Comparison of ENCODE assay signal across 26 cellular contexts in the genomic region with DNA sequence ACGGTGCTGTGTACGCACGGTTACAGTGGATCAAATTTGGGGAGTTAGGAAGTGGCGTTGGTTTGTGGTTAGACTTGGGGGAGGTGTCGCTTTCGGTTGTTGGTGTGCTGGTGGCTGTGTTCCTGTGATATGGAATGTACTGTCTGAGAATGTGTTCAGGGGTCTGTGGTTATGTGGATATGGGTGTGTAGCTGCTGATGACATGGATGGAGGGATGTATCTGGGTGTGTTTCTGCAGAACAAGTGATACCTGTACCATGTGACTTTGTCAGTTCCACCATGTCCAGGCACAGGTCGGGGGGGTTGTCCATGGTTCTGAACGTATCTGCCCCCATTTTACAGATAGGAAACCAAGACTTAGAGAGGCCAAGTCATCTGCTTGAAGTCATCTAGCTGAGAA. TPM values are rescaled to one million over a fixed set of nuclear protein-coding genes. Genes with fewer than 3 reads are reported as not detected.
DNase-seq lines count a peak whose midpoint lies in the region; ATAC-seq, FAIRE-seq and TF ChIP-seq lines count a peak whose summit lies in the region.
"Had no signal": no experiment of that assay in that cellular context is flagged by ENCODE, and none has a peak within 500 bp of the region (broad histone marks: within the 10 kb centered on the region; RNA-seq: fewer than 3 reads in every experiment).

No MANE protein-coding gene starts in this region.

- H3K4ac ChIP-seq in H1 (replicated peaks; ENCODE audit: insufficient read length, low read depth, low read length) = no peak overlapping the region

- no peak overlapping the region for H3K27ac Mint-ChIP-seq in activated naive CD8-positive, alpha-beta T cell treated with anti-CD3 and anti-CD28 coated beads, Interleukin-2, amount 10 ng/mL, durations not matched to agents 7 days and 5 days
- H3K27ac Mint-ChIP-seq in activated naive CD8-positive, alpha-beta T cell treated with anti-CD3 and anti-CD28 coated beads, Interleukin-2, amount 50 U/mL, for 24 hours = no peak overlapping the region
- H3K27ac Mint-ChIP-seq in activated T-helper 2 cell treated with anti-CD3 and anti-CD28 coated beads, Interferon-gamma antibody, Interleukin-2, Interleukin-4, amounts not matched to agents 10 μg/mL and 5 μg/mL and 100 μg/mL, durations not matched to agents 14 hours and 24 hours and 36 hours = no peak overlapping the region
- H3K27ac Mint-ChIP-seq: activated CD4-positive, alpha-beta memory T cell treated with anti-CD3 and anti-CD28 coated beads, Interleukin-2, amount 10 ng/mL, durations not matched to agents 7 days and 5 days; dendritic cell treated with granulocyte-macrophage colony-stimulating factor and Interleukin-4, amounts not matched to agents 40 ng/mL and 50 ng/mL, for 4 days; natural killer cell; stimulated activated memory B cell treated with anti-CD40 and anti-IgM and Interleukin-4, amounts not matched to agents 10 μg/mL and 1 μg/mL and 100 μg/mL, for 72 hours had no signal

- no peak overlapping the region for H2BK12ac ChIP-seq in H1 (ENCODE audit: low read depth, low read length)

- no peak for TF ChIP-seq EP300 in H1 (IDR thresholded peaks at IDR 0.05; ENCODE audit: borderline replicate concordance in 1 of 2, low read depth in 2 of 2, low read length in 2 of 2)

- no peak overlapping the region for H3K18ac ChIP-seq in H1 (ENCODE audit: extremely low read depth, low read length)

- CTCF ChIA-PET in H1 (lab: Charles Lee; ENCODE audit: partially characterized antibody) = interaction anchor here (1.3 to 17.3 kb wide), 6 partner anchors 9 to 165 kb away, joined by 3 to 207 read pairs (median 6); no protein-coding TSS in a partner anchor

- no peak for ATAC-seq in activated naive CD8-positive, alpha-beta T cell treated with anti-CD3 and anti-CD28 coated beads, Interleukin-2, amount 10 ng/mL, durations not matched to agents 7 days and 5 days (ENCODE audit: low read depth)
- no peak for ATAC-seq in activated naive CD8-positive, alpha-beta T cell treated with anti-CD3 and anti-CD28 coated beads, Interleukin-2, amount 50 U/mL, for 24 hours
- ATAC-seq: left colon; natural killer cell; stimulated activated memory B cell treated with anti-CD40 and anti-IgM and Interleukin-4, amounts not matched to agents 10 μg/mL and 1 μg/mL and 100 μg/mL, for 72 hours had no signal

- H4K20me1 ChIP-seq in H1 (replicated peaks in 1 of 2; ENCODE audit: control insufficient read depth in 1 of 2, insufficient read depth in 2 of 2, low read length in 2 of 2) = peaks cover 2 to 14% of the 10 kb centered on the region in 2 experiments

- H3K9me3 Mint-ChIP-seq in activated naive CD8-positive, alpha-beta T cell treated with anti-CD3 and anti-CD28 coated beads, Interleukin-2, amount 10 ng/mL, durations not matched to agents 7 days and 5 days = no peaks in the 10 kb centered on the region
- H3K9me3 Mint-ChIP-seq in activated naive CD8-positive, alpha-beta T cell treated with anti-CD3 and anti-CD28 coated beads, Interleukin-2, amount 50 U/mL, for 24 hours = no peaks in the 10 kb centered on the region
- no peaks in the 10 kb centered on the region for H3K9me3 Mint-ChIP-seq in activated T-helper 2 cell treated with anti-CD3 and anti-CD28 coated beads, Interferon-gamma antibody, Interleukin-2, Interleukin-4, amounts not matched to agents 10 μg/mL and 5 μg/mL and 100 μg/mL, durations not matched to agents 14 hours and 24 hours and 36 hours
- H3K9me3 Mint-ChIP-seq: activated CD4-positive, alpha-beta memory T cell treated with anti-CD3 and anti-CD28 coated beads, Interleukin-2, amount 10 ng/mL, durations not matched to agents 7 days and 5 days; CD4-positive, CD25-positive, alpha-beta regulatory T cell; dendritic cell treated with granulocyte-macrophage colony-stimulating factor and Interleukin-4, amounts not matched to agents 40 ng/mL and 50 ng/mL, for 4 days; natural killer cell; stimulated activated memory B cell treated with anti-CD40 and anti-IgM and Interleukin-4, amounts not matched to agents 10 μg/mL and 1 μg/mL and 100 μg/mL, for 72 hours had no signal

- no peaks in the 10 kb centered on the region for H3K23me2 ChIP-seq in H1 (ENCODE audit: low read depth, low read length)

- no peaks in the 10 kb centered on the region for H3K36me3 ChIP-seq in H1 (ENCODE audit: control insufficient read depth in 2 of 4, insufficient read depth in 4 of 4, low read length in 3 of 4)
- H3K36me3 ChIP-seq: adrenal gland, sigmoid colon, thyroid gland had no signal

- no peak overlapping the region for H4K91ac ChIP-seq in H1 (replicated peaks; ENCODE audit: insufficient read length, low read length)

- no peak for TF ChIP-seq CTCF in H1 (IDR thresholded peaks at IDR 0.05; ENCODE audit: control extremely low read depth in 1 of 3, insufficient read depth in 1 of 3, low read depth in 1 of 3, low read length in 3 of 3)

- no peaks in the 10 kb centered on the region for H3K36me3 Mint-ChIP-seq in activated naive CD8-positive, alpha-beta T cell treated with anti-CD3 and anti-CD28 coated beads, Interleukin-2, amount 10 ng/mL, durations not matched to agents 7 days and 5 days
- no peaks in the 10 kb centered on the region for H3K36me3 Mint-ChIP-seq in activated naive CD8-positive, alpha-beta T cell treated with anti-CD3 and anti-CD28 coated beads, Interleukin-2, amount 50 U/mL, for 24 hours (ENCODE audit: low read depth)
- no peaks in the 10 kb centered on the region for H3K36me3 Mint-ChIP-seq in activated T-helper 2 cell treated with anti-CD3 and anti-CD28 coated beads, Interferon-gamma antibody, Interleukin-2, Interleukin-4, amounts not matched to agents 10 μg/mL and 5 μg/mL and 100 μg/mL, durations not matched to agents 14 hours and 24 hours and 36 hours (ENCODE audit: low read depth)
- H3K36me3 Mint-ChIP-seq: CD4-positive, CD25-positive, alpha-beta regulatory T cell; natural killer cell; stimulated activated memory B cell treated with anti-CD40 and anti-IgM and Interleukin-4, amounts not matched to agents 10 μg/mL and 1 μg/mL and 100 μg/mL, for 72 hours had no signal

- peak overlapping the region; percentile 58 for H2BK120ac ChIP-seq in H1 (replicated peaks; ENCODE audit: low read depth, low read length)

- H3K9me3 ChIP-seq in H1 (ENCODE audit: insufficient read depth in 2 of 2, low read depth in 1 of 2, low read length in 1 of 2) = no peaks in the 10 kb centered on the region; a peak in 1 of 4 replicates
- H3K9me3 ChIP-seq: adrenal gland, sigmoid colon, thyroid gland had no signal

- no peak overlapping the region for H3K9ac ChIP-seq in H1 (replicated peaks in 1 of 4; ENCODE audit: extremely low read depth in 1 of 4, low read depth in 3 of 4, low read length in 3 of 4)

- peaks cover 37 to 90% (median 82%) of the 10 kb centered on the region in 4 experiments for H3K27me3 ChIP-seq in H1 (replicated peaks in 1 of 4; ENCODE audit: control insufficient read depth in 3 of 4, extremely low read depth in 1 of 4, insufficient read depth in 3 of 4, low read length in 3 of 4)

- no peak overlapping the region for H4K8ac ChIP-seq in H1 (ENCODE audit: extremely low read depth, insufficient read depth, low read length)

- no peak overlapping the region for H2BK15ac ChIP-seq in H1 (ENCODE audit: low read length)

- H2AK5ac ChIP-seq in H1 (ENCODE audit: low read depth, low read length) = 0 out of 2 replicates have a peak overlapping the region, but pooled peaks have one; percentile 1

- H2BK20ac ChIP-seq in H1 (ENCODE audit: low read length) = peak overlapping the region; percentile 50; the same call in 1 of the 2 replicates

- no peak overlapping the region for H3K14ac ChIP-seq in H1 (ENCODE audit: insufficient read length)

- WGBS in H1 (ENCODE audit: extremely low coverage in 1 of 2, insufficient coverage in 1 of 2, insufficient read length in 1 of 2, insufficient replicate concordance in 2 of 2, low coverage in 1 of 2, low lambda C conversion rate in 2 of 2, missing lambda C conversion rate in 1 of 2), 2 experiments = 70% methylated on average over 8 of the region's 8 CpGs; no CpG with 5 or more reads in 1 of the 2 experiments

- H2BK5ac ChIP-seq in H1 (ENCODE audit: low read depth, low read length) = no peak overlapping the region

- H3K4me1 Mint-ChIP-seq in activated naive CD8-positive, alpha-beta T cell treated with anti-CD3 and anti-CD28 coated beads, Interleukin-2, amount 10 ng/mL, durations not matched to agents 7 days and 5 days = peaks cover 8% of the 10 kb centered on the region
- peaks cover 30% of the 10 kb centered on the region for H3K4me1 Mint-ChIP-seq in activated naive CD8-positive, alpha-beta T cell treated with anti-CD3 and anti-CD28 coated beads, Interleukin-2, amount 50 U/mL, for 24 hours
- H3K4me1 Mint-ChIP-seq in activated T-helper 2 cell treated with anti-CD3 and anti-CD28 coated beads, Interferon-gamma antibody, Interleukin-2, Interleukin-4, amounts not matched to agents 10 μg/mL and 5 μg/mL and 100 μg/mL, durations not matched to agents 14 hours and 24 hours and 36 hours (ENCODE audit: low read depth) = peaks cover 9% of the 10 kb centered on the region
- H3K4me1 Mint-ChIP-seq: stimulated activated memory B cell treated with anti-CD40 and anti-IgM and Interleukin-4, amounts not matched to agents 10 μg/mL and 1 μg/mL and 100 μg/mL, for 72 hours had no signal

- POLR2A ChIA-PET in activated naive CD8-positive, alpha-beta T cell treated with anti-CD3 and anti-CD28 coated beads, Interleukin-2, amount 10 ng/mL, durations not matched to agents 7 days and 5 days (lab: Charles Lee) = no interaction called here
- POLR2A ChIA-PET in H1 (lab: Charles Lee; ENCODE audit: partially characterized antibody) = interaction anchor here (0.7 to 1.5 kb wide), 5 partner anchors 10 to 23 kb away, joined by 3 to 4 read pairs (median 3); no protein-coding TSS in a partner anchor

- peaks cover 28 to 54% (median 44%) of the 10 kb centered on the region in 4 experiments for H3K4me1 ChIP-seq in H1 (replicated peaks in 1 of 4; ENCODE audit: control insufficient read depth in 3 of 4, insufficient read depth in 4 of 4, low read length in 3 of 4)
- H3K4me1 ChIP-seq: adrenal gland, sigmoid colon, thyroid gland had no signal

- H3K4me3 ChIP-seq in H1 (ENCODE audit: extremely low read depth in 1 of 4, insufficient read depth in 2 of 4, low read depth in 3 of 4, low read length in 4 of 4) = no peak overlapping the region
- H3K4me3 ChIP-seq: adrenal gland, sigmoid colon, thyroid gland had no signal

- H2AFZ ChIP-seq in H1 (ENCODE audit: low read length) = no peak overlapping the region

- H3K27me3 Mint-ChIP-seq in activated naive CD8-positive, alpha-beta T cell treated with anti-CD3 and anti-CD28 coated beads, Interleukin-2, amount 10 ng/mL, durations not matched to agents 7 days and 5 days = peaks cover 48% of the 10 kb centered on the region
- peaks cover 45% of the 10 kb centered on the region for H3K27me3 Mint-ChIP-seq in activated naive CD8-positive, alpha-beta T cell treated with anti-CD3 and anti-CD28 coated beads, Interleukin-2, amount 50 U/mL, for 24 hours
- H3K27me3 Mint-ChIP-seq in activated T-helper 2 cell treated with anti-CD3 and anti-CD28 coated beads, Interferon-gamma antibody, Interleukin-2, Interleukin-4, amounts not matched to agents 10 μg/mL and 5 μg/mL and 100 μg/mL, durations not matched to agents 14 hours and 24 hours and 36 hours (ENCODE audit: low read depth) = peaks cover 55% of the 10 kb centered on the region

- intact Hi-C loops in activated T-helper 2 cell treated with anti-CD3 and anti-CD28 coated beads, Interferon-gamma antibody, Interleukin-2, Interleukin-4, amounts not matched to agents 10 μg/mL and 5 μg/mL and 100 μg/mL, durations not matched to agents 14 hours and 24 hours and 36 hours (cut with micrococcal nuclease) = no loop called here

- no peak overlapping the region for H4K5ac ChIP-seq in H1 (ENCODE audit: insufficient read length, low read depth, low read length)

- no peak overlapping the region for H3K56ac ChIP-seq in H1 (replicated peaks; ENCODE audit: insufficient read length, low read depth, low read length)

- TF ChIP-seq RAD21 in H1 (IDR thresholded peaks at IDR 0.05 in 1 of 2, conservative IDR thresholded peaks at IDR 0.05 in 1 of 2; ENCODE audit: low read depth in 2 of 2, low read length in 2 of 2) = no peak

- H3K4me2 ChIP-seq in H1 (ENCODE audit: insufficient read depth in 1 of 2, low read depth in 2 of 2, low read length in 2 of 2) = peak overlapping the region; percentile 24 to 32; a peak in 1 of 4 replicates

- FAIRE-seq in H1 (lab: Jason Lieb, UNC) = peak; percentile 32
- FAIRE-seq: bronchial epithelial cell had no signal

- no peak for TF ChIP-seq POLR2A in H1 (IDR thresholded peaks at IDR 0.05; ENCODE audit: control extremely low read depth in 1 of 2, low read depth in 2 of 2, low read length in 2 of 2)

- no peak overlapping the region for H3K23ac ChIP-seq in H1 (ENCODE audit: insufficient read length)

- no peak for DNase-seq in activated naive CD8-positive, alpha-beta T cell treated with anti-CD3 and anti-CD28 coated beads, Interleukin-2, amount 10 ng/mL, durations not matched to agents 7 days and 5 days
- no peak for DNase-seq in activated naive CD8-positive, alpha-beta T cell treated with anti-CD3 and anti-CD28 coated beads, Interleukin-2, amount 50 U/mL, for 24 hours
- DNase-seq in RPMI8226 = peak; percentile 28
- no peak for DNase-seq in H1 (ENCODE audit: low read depth in 1 of 2, low spot score in 2 of 2)
- DNase-seq in activated T-helper 2 cell treated with anti-CD3 and anti-CD28 coated beads, Interferon-gamma antibody, Interleukin-2, Interleukin-4, amounts not matched to agents 10 μg/mL and 5 μg/mL and 100 μg/mL, durations not matched to agents 14 hours and 24 hours and 36 hours (ENCODE audit: low spot score) = no peak
- no peak for DNase-seq in NCI-H1436 (lab: John Stamatoyannopoulos, UW)
- no peak for DNase-seq in NCI-H446 treated with DMSO at 0.1 percent for 48 hours (lab: John Stamatoyannopoulos, UW)
- no peak for DNase-seq in DMS 273 treated with DMSO at 0.1 percent for 48 hours (lab: John Stamatoyannopoulos, UW)
- DNase-seq: activated CD4-positive, alpha-beta memory T cell treated with anti-CD3 and anti-CD28 coated beads, Interleukin-2, amount 10 ng/mL, durations not matched to agents 7 days and 5 days; activated T-cell treated with anti-CD3 and anti-CD28 coated beads, Interleukin-2, amount 50 U/mL, for 1 hour; adrenal gland; CD4-positive, CD25-positive, alpha-beta regulatory T cell; left colon; natural killer cell; NCI-H1417 treated with DMSO at 0.1 percent for 48 hours; NCI-H526 treated with DMSO at 0.1 percent for 48 hours; posterior cingulate gyrus; Right ventricle myocardium superior; sigmoid colon; thyroid gland had no signal

- H3K79me2 ChIP-seq in H1 (ENCODE audit: control insufficient read depth in 1 of 2, insufficient read depth in 2 of 2, low read length in 2 of 2) = no peaks in the 10 kb centered on the region

- H3K4me3 Mint-ChIP-seq in activated naive CD8-positive, alpha-beta T cell treated with anti-CD3 and anti-CD28 coated beads, Interleukin-2, amount 10 ng/mL, durations not matched to agents 7 days and 5 days = peak overlapping the region; percentile 43
- no peak overlapping the region for H3K4me3 Mint-ChIP-seq in activated naive CD8-positive, alpha-beta T cell treated with anti-CD3 and anti-CD28 coated beads, Interleukin-2, amount 50 U/mL, for 24 hours
- no peak overlapping the region for H3K4me3 Mint-ChIP-seq in activated T-helper 2 cell treated with anti-CD3 and anti-CD28 coated beads, Interferon-gamma antibody, Interleukin-2, Interleukin-4, amounts not matched to agents 10 μg/mL and 5 μg/mL and 100 μg/mL, durations not matched to agents 14 hours and 24 hours and 36 hours (ENCODE audit: low read depth)
- H3K4me3 Mint-ChIP-seq: activated CD4-positive, alpha-beta memory T cell treated with anti-CD3 and anti-CD28 coated beads, Interleukin-2, amount 10 ng/mL, durations not matched to agents 7 days and 5 days; dendritic cell treated with granulocyte-macrophage colony-stimulating factor and Interleukin-4, amounts not matched to agents 40 ng/mL and 50 ng/mL, for 4 days; natural killer cell; stimulated activated memory B cell treated with anti-CD40 and anti-IgM and Interleukin-4, amounts not matched to agents 10 μg/mL and 1 μg/mL and 100 μg/mL, for 72 hours had no signal

- H3K79me1 ChIP-seq in H1 (ENCODE audit: low read depth, low read length) = no peaks in the 10 kb centered on the region

- no peak overlapping the region for H3K27ac ChIP-seq in H1 (ENCODE audit: low read depth, low read length)
- H3K27ac ChIP-seq: adrenal gland, sigmoid colon, thyroid gland, VCaP had no signal

RNA-seq across cellular contexts. Expression of a gene that starts 22.7 kb away (rescaled TPM):
- total RNA-seq in activated naive CD8-positive, alpha-beta T cell treated with anti-CD3 and anti-CD28 coated beads, Interleukin-2, amount 10 ng/mL, durations not matched to agents 7 days and 5 days = not detected
- total RNA-seq in H1 (2021; fragmentation: NEBNext Ultra II Directional; extraction: Animal tissue kit (Norgen Biotek cat#: 25700)) = not detected in 2 replicates
- polyA plus RNA-seq in H1 (2011; rRNA removed) = 0.02 TPM in 1 of 2 replicates, not detected in the other
- polyA plus RNA-seq in H1 (2011; cell fraction: cytosol; rRNA removed) = 0.03 TPM
- polyA plus RNA-seq in H1 (2011; cell fraction: nucleus; rRNA removed) = 0.03 TPM
- 0.03 to 0.08 TPM in 2 of 4 replicates, not detected in the others for polyA plus RNA-seq in H1 (2012, experiment 1 of 2)
- polyA plus RNA-seq in H1 (2012, experiment 2 of 2) = 0.07 TPM
- 0.02 TPM for polyA plus RNA-seq in H1 (2013, experiment 1 of 2)
- polyA plus RNA-seq in H1 (2013, experiment 2 of 2) = 0.02 TPM
- polyA minus RNA-seq in H1 (2011; rRNA and poly(A)+ RNA removed) = 0.13 TPM in 1 of 2 replicates, not detected in the other
- polyA minus RNA-seq in H1 (2011; cell fraction: cytosol; rRNA and poly(A)+ RNA removed) = not detected
- polyA minus RNA-seq in H1 (2011; cell fraction: nucleus; rRNA and poly(A)+ RNA removed) = 0.40 TPM
- not detected in 2 replicates for total RNA-seq in activated T-helper 2 cell treated with anti-CD3 and anti-CD28 coated beads, Interferon-gamma antibody, Interleukin-2, Interleukin-4, amounts not matched to agents 10 μg/mL and 5 μg/mL and 100 μg/mL, durations not matched to agents 14 hours and 24 hours and 36 hours
- total RNA-seq: activated CD4-positive, alpha-beta memory T cell treated with anti-CD3 and anti-CD28 coated beads, Interleukin-2, amount 10 ng/mL, durations not matched to agents 7 days and 5 days; adrenal gland; bronchial epithelial cell; CD4-positive, CD25-positive, alpha-beta regulatory T cell; left colon; M059J; natural killer cell; Right ventricle myocardium superior; sigmoid colon; T-helper 1 cell treated with Interleukin-12 subunit alpha and Interleukin-12 subunit beta and Interleukin-4 antibody, amounts not matched to agents 30 ng/mL and 1 ng/mL, for 36 hours had no signal
- polyA plus RNA-seq: adrenal gland; CD4-positive, CD25-positive, alpha-beta regulatory T cell; sigmoid colon had no signal
